24 cellular contexts compared by ENCODE assay signal in the genomic region with DNA sequence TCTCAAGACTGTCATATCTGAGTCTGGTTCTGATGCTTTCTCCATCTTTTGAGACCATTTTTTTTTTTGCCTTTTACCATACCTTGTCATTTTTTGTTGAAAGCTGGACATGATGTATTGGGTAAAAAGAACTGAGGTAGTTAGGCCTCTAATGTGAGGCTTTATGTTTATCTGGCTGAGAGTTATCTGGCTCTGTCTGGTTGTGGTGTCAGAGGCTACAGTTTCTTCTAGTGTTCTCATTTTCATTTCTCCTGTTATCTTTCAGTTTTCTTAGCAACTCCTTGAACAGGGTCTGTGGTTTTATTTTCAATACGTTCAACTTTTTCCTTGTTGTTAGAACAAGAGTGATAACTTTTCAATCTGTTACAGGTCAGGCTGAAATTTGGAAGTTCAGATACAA. TPM values are rescaled to one million over a fixed set of nuclear protein-coding genes. Genes with fewer than 3 reads are reported as not detected.
DNase-seq lines count a peak whose midpoint lies in the region; ATAC-seq, FAIRE-seq and TF ChIP-seq lines count a peak whose summit lies in the region.
"Had no signal": no experiment of that assay in that cellular context is flagged by ENCODE, and none has a peak within 500 bp of the region (broad histone marks: within the 10 kb centered on the region; RNA-seq: fewer than 3 reads in every experiment).

No MANE protein-coding gene starts in this region.

- H4K5ac ChIP-seq in H9 (ENCODE audit: insufficient read length, low read depth, low read length) = no peak overlapping the region

- H4K91ac ChIP-seq in H9 (ENCODE audit: insufficient read length, low read depth, low read length) = no peak overlapping the region

- H3K27me3 ChIP-seq in H9 (ENCODE audit: insufficient read depth, low read length) = no peaks in the 10 kb centered on the region
- H3K27me3 ChIP-seq: BLaER1 had no signal

- H2AFZ ChIP-seq in H9 (ENCODE audit: low read length) = no peak overlapping the region
- H2AFZ ChIP-seq: GM23248 had no signal

- H2BK5ac ChIP-seq in H9 (ENCODE audit: insufficient read length, low read length) = no peak overlapping the region

- H3K4me2 ChIP-seq in H9 (ENCODE audit: insufficient read depth, insufficient read length, low read length) = no peak overlapping the region
- H3K4me2 ChIP-seq: BLaER1 had no signal

- no peak overlapping the region for H3K18ac ChIP-seq in H9 (ENCODE audit: insufficient read length, low read depth, low read length)

- no CpG with 5 or more reads among the region's 1 CpG for WGBS in H9 (ENCODE audit: extremely low coverage, insufficient read length, low lambda C conversion rate)

- TF ChIP-seq CTCF in GM12865 (IDR thresholded peaks at IDR 0.05; ENCODE audit: insufficient read depth, low read depth, low read length, missing control alignments) (no peak), H9 (conservative IDR thresholded peaks at IDR 0.05) (no peak)

- H3K4me1 Mint-ChIP-seq in H9 = peaks cover 4 to 11% of the 10 kb centered on the region in 2 experiments
- H3K4me1 Mint-ChIP-seq: B cell; CD4-positive, CD25-positive, alpha-beta regulatory T cell had no signal

- H3K27me3 Mint-ChIP-seq in H9 (ENCODE audit: low read depth) = no peaks in the 10 kb centered on the region; the same call in 1 of the 2 replicates

- no peak overlapping the region for H3K27ac ChIP-seq in H9 (ENCODE audit: insufficient read length, low read depth, low read length)
- H3K27ac ChIP-seq: 22Rv1, BLaER1, C4-2B, GM23248 had no signal

- H2BK12ac ChIP-seq in H9 (ENCODE audit: insufficient read length, low read depth, low read length) = no peak overlapping the region

- H2BK20ac ChIP-seq in H9 (ENCODE audit: low read depth, low read length, poor library complexity, severe bottlenecking) = no peak overlapping the region

- H3K79me2 ChIP-seq in H9 (ENCODE audit: insufficient read depth, low read length) = no peaks in the 10 kb centered on the region

- no peak overlapping the region for H3T11ph ChIP-seq in H9 (ENCODE audit: low read length)

- H4K8ac ChIP-seq in H9 (replicated peaks; ENCODE audit: insufficient read length, low read depth, low read length) = no peak overlapping the region

- peak; percentile 77 for FAIRE-seq in GM19239 (lab: Jason Lieb, UNC)
- FAIRE-seq: A204.1, G401.6, GM18507, H1 had no signal

- no peak overlapping the region for H3K56ac ChIP-seq in H9 (ENCODE audit: insufficient read length, low read depth, low read length)

- peaks cover 17 to 38% (median 21%) of the 10 kb centered on the region in 3 experiments for H3K36me3 Mint-ChIP-seq in H9 (ENCODE audit: insufficient read depth in 1 of 3, low read depth in 3 of 3)

- no peak overlapping the region for H2AK5ac ChIP-seq in H9 (ENCODE audit: insufficient read length, low read length)

- H3K9me3 ChIP-seq in H9 (ENCODE audit: control insufficient read depth, low read depth, low read length) = peaks cover 14% of the 10 kb centered on the region

- H3K4me3 ChIP-seq in GM12865 (ENCODE audit: low read depth, low read length) = no peak overlapping the region
- H3K4me3 ChIP-seq: BLaER1, GM12878, GM23248 had no signal

- H3K79me1 ChIP-seq in H9 (ENCODE audit: insufficient read depth, low read depth, low read length, poor library complexity, severe bottlenecking) = no peaks in the 10 kb centered on the region

- H2BK15ac ChIP-seq in H9 (ENCODE audit: low read depth, low read length) = no peak overlapping the region

- H3K23me2 ChIP-seq in H9 (ENCODE audit: insufficient read length, low read depth, low read length, poor library complexity, severe bottlenecking) = no peaks in the 10 kb centered on the region

- H3K14ac ChIP-seq in H9 (ENCODE audit: insufficient read depth, low read length) = no peak overlapping the region

- H3K23ac ChIP-seq in H9 (ENCODE audit: insufficient read length, low read depth, low read length) = no peak overlapping the region

- no peaks in the 10 kb centered on the region for H4K20me1 ChIP-seq in H9 (ENCODE audit: control insufficient read depth, insufficient read depth, insufficient read length)
- H4K20me1 ChIP-seq: BLaER1 had no signal

- H3K27ac Mint-ChIP-seq in H9 = no peak overlapping the region
- H3K27ac Mint-ChIP-seq: B cell; CD8-positive, alpha-beta T cell had no signal

- H3K4ac ChIP-seq in H9 (ENCODE audit: low read depth, low read length) = no peak overlapping the region

- H2BK120ac ChIP-seq in H9 (ENCODE audit: low read depth, low read length, poor library complexity, severe bottlenecking) = no peak overlapping the region

- H3K4me3 Mint-ChIP-seq in H9 = no peak overlapping the region
- H3K4me3 Mint-ChIP-seq: B cell; CD4-positive, CD25-positive, alpha-beta regulatory T cell; CD8-positive, alpha-beta T cell had no signal

- peak; percentile 38 for DNase-seq in GM12865 (ENCODE audit: low read depth)
- peak; percentile 9 for DNase-seq in GM19239 (ENCODE audit: insufficient read length, low spot score)
- peak; percentile 15 for DNase-seq in OCI-M1 (lab: John Stamatoyannopoulos, UW)
- no peak for DNase-seq in H9
- DNase-seq: Caco-2; CD4-positive, CD25-positive, alpha-beta regulatory T cell; CD8-positive, alpha-beta T cell; DMS153; DND-41; GM23248; H7 had no signal

- no peaks in the 10 kb centered on the region; the same call in 1 of the 2 replicates for H3K4me1 ChIP-seq in H9 (ENCODE audit: insufficient read depth, low read length)
- H3K4me1 ChIP-seq: BLaER1, Caco-2 had no signal

- ATAC-seq in HG03064 (IDR thresholded peaks at IDR 0.05; ENCODE audit: low read depth, unreplicated experiment) = peak; percentile 55
- ATAC-seq in GM19035 (IDR thresholded peaks at IDR 0.05; ENCODE audit: unreplicated experiment) = no peak
- no peak for ATAC-seq in GM19324 (IDR thresholded peaks at IDR 0.05; ENCODE audit: low FRiP score, unreplicated experiment)
- ATAC-seq: CD8-positive, alpha-beta T cell; GM12878; HCT116 had no signal

- H3K9ac ChIP-seq in H9 (ENCODE audit: extremely low read depth, insufficient read length, low read length) = no peak overlapping the region
- H3K9ac ChIP-seq: BLaER1, GM23248 had no signal

- H3K9me3 Mint-ChIP-seq in H9 = peaks cover 25 to 35% of the 10 kb centered on the region in 2 experiments

RNA-seq across cellular contexts. Expression of a gene that starts 49.2 kb away (rescaled TPM):
- 3.0 and 5.6 TPM in 2 replicates for total RNA-seq in H9 (2021)
